Comparison of ENCODE assay signal across 8 cellular contexts in the genomic region with DNA sequence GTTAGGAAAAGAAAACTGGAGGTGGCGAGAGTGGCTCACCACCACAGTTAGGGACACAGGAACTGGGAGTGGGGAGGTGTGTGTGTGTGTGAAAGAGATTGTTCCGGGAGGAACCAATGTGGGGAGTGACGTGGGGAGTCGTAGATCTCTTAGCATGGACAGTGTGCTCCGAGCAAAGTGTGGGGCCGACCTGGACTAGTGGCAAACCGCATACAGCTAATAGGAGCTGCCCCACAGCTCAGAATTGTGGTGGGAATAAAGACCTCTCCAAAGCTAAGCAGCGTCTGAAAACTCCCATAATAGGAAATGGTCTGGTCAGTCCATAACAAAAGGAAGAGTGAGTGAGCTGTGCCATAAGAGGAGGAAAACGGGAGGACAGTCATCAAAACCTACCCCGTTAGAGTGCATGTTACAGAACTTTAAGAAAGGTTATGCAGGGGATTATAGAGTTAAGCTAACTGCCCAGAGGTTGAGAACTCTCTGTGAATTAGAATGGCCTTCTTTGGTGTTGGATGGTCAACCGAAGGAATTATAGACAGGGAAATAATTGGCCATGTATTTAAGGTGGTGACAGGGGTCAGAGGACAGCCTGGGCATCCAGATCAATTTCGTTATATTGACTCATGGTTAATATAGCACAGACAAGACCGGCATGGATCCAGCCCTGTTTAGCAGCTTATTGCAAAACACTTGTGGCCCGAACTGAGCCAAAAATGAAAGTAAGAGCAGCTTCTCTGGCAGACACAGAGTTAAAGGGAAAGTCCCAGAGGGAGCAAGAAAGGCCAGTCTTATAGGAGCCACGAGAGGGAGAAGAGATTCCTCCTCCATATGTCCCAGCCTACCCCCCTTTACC. TPM values are rescaled to one million over a fixed set of nuclear protein-coding genes. Genes with fewer than 3 reads are reported as not detected.
A peak's percentile ranks its signal among the peaks of the same experiment; 100 is the strongest.
DNase-seq lines count a peak whose midpoint lies in the region; ATAC-seq and TF ChIP-seq lines count a peak whose summit lies in the region.
"Had no signal": no experiment of that assay in that cellular context is flagged by ENCODE, and none has a peak within 500 bp of the region (broad histone marks: within the 10 kb centered on the region; RNA-seq: fewer than 3 reads in every experiment).

No MANE protein-coding gene starts in this region.

- H3K4me3 ChIP-seq in choroid plexus epithelial cell (ENCODE audit: low read depth, low read length) = peak overlapping the region; percentile 41

- peaks cover 0 to 3% (median 2%) of the 10 kb centered on the region in 3 donors for H3K27me3 Mint-ChIP-seq in immature natural killer cell (ENCODE audit: low read depth in 3 of 3)

- H3K27ac Mint-ChIP-seq in stimulated activated effector memory CD8-positive, alpha-beta T cell treated with anti-CD3 and anti-CD28 coated beads, Interleukin-12 subunit alpha, Interleukin-12 subunit beta, amount 100 ng/mL, for 72 hours = peak overlapping the region; percentile 23
- H3K27ac Mint-ChIP-seq in immature natural killer cell = no peak overlapping the region

- ATAC-seq in GM19372 (IDR thresholded peaks at IDR 0.05; ENCODE audit: low read depth, unreplicated experiment) (peak; percentile 77), HG03565 (IDR thresholded peaks at IDR 0.05; ENCODE audit: unreplicated experiment) (peak; percentile 82)
- no peak for ATAC-seq in stimulated activated effector memory CD8-positive, alpha-beta T cell treated with anti-CD3 and anti-CD28 coated beads, Interleukin-12 subunit alpha, Interleukin-12 subunit beta, amount 100 ng/mL, for 72 hours
- ATAC-seq: Panc1 had no signal

- no peak overlapping the region for H3K4me3 Mint-ChIP-seq in stimulated activated effector memory CD8-positive, alpha-beta T cell treated with anti-CD3 and anti-CD28 coated beads, Interleukin-12 subunit alpha, Interleukin-12 subunit beta, amount 100 ng/mL, for 72 hours
- no peak overlapping the region for H3K4me3 Mint-ChIP-seq in immature natural killer cell

- H3K9me3 Mint-ChIP-seq in stimulated activated effector memory CD8-positive, alpha-beta T cell treated with anti-CD3 and anti-CD28 coated beads, Interleukin-12 subunit alpha, Interleukin-12 subunit beta, amount 100 ng/mL, for 72 hours = peaks cover 7% of the 10 kb centered on the region
- H3K9me3 Mint-ChIP-seq in immature natural killer cell = peaks cover 0 to 6% (median 2%) of the 10 kb centered on the region in 6 donors

- no peaks in the 10 kb centered on the region for H3K36me3 Mint-ChIP-seq in stimulated activated effector memory CD8-positive, alpha-beta T cell treated with anti-CD3 and anti-CD28 coated beads, Interleukin-12 subunit alpha, Interleukin-12 subunit beta, amount 100 ng/mL, for 72 hours
- peaks cover 0 to 3% (median 0%) of the 10 kb centered on the region in 3 donors for H3K36me3 Mint-ChIP-seq in immature natural killer cell

- peak; percentile 38 for TF ChIP-seq CTCF in choroid plexus epithelial cell (conservative IDR thresholded peaks at IDR 0.05; ENCODE audit: low read depth, low read length)

- H3K4me1 Mint-ChIP-seq in stimulated activated effector memory CD8-positive, alpha-beta T cell treated with anti-CD3 and anti-CD28 coated beads, Interleukin-12 subunit alpha, Interleukin-12 subunit beta, amount 100 ng/mL, for 72 hours = no peaks in the 10 kb centered on the region
- no peaks in the 10 kb centered on the region for H3K4me1 Mint-ChIP-seq in immature natural killer cell

- DNase-seq in choroid plexus epithelial cell (ENCODE audit: low read depth) (peak; percentile 87), hippocampal formation (lab: John Stamatoyannopoulos, UW) (no peak), DMS 273 treated with DMSO at 0.1 percent for 48 hours (lab: John Stamatoyannopoulos, UW) (no peak), immature natural killer cell (no peak)
- DNase-seq in stimulated activated effector memory CD8-positive, alpha-beta T cell treated with anti-CD3 and anti-CD28 coated beads, Interleukin-12 subunit alpha, Interleukin-12 subunit beta, amount 100 ng/mL, for 72 hours (ENCODE audit: low spot score in 2 of 2) = no peak

RNA-seq across cellular contexts. Expression of a gene that starts 8.9 kb away (rescaled TPM):
- polyA plus RNA-seq in immature natural killer cell = not detected
